Comparison of ENCODE assay signal across 10 cellular contexts in the genomic region with DNA sequence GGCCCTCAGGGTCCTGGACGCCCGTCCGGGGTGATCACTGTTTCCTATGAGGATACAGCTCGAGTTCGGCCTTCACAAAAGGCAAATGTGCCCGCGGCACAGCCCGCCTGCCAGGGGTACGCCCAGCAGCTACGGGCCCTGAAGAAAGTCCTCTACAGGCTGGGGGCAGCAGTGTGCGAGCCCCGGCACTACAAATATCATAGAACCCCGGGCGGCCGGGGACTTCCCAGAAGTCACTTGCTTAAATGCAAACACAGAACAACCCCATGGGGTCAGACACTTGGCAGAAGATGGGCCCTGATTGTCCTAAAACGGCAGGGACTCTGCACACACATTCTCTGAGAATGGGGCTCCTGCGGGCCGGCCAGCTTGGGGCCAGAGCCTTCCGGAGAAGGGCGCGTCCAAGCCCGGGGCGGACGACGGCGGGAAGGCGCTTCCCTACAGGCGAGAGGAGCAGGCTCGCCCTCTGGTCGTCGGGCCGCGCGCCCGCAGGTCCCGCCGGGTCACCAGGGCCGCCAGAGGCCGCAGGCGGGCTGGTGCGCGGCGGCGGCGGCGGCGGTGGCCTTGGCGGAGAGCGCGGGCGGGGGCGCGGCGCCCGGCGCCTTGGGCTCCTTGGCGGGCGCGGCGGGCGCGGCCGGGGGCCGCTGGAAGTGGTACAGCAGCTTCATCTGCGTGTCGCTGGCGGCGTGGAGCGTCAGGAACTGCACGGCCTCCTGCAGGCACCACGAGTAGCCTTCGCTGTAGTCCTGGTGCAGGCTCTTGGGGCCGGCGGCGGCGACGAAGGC. TPM values are rescaled to one million over a fixed set of nuclear protein-coding genes. Genes with fewer than 3 reads are reported as not detected.
A peak's percentile ranks its signal among the peaks of the same experiment; 100 is the strongest.
DNase-seq lines count a peak whose midpoint lies in the region; ATAC-seq, FAIRE-seq and TF ChIP-seq lines count a peak whose summit lies in the region.
"Had no signal": no experiment of that assay in that cellular context is flagged by ENCODE, and none has a peak within 500 bp of the region (broad histone marks: within the 10 kb centered on the region; RNA-seq: fewer than 3 reads in every experiment).

No MANE protein-coding gene starts in this region.

- WGBS in esophagus, 2 donors, result 4 to 7% methylated on average over 62 to 77 of the region's 77 CpGs
- 2 to 5% (median 3%) methylated on average over 45 to 77 of the region's 77 CpGs for WGBS in small intestine, 3 donors

- CTCF ChIA-PET in Calu3 (lab: Charles Lee), result no interaction called here

- H3K9me3 ChIP-seq in esophagus (ENCODE audit: control insufficient read depth in 2 of 2, insufficient read depth in 1 of 2, low read depth in 1 of 2, low read length in 1 of 2), result no peaks in the 10 kb centered on the region
- no peaks in the 10 kb centered on the region for H3K9me3 ChIP-seq in small intestine (ENCODE audit: control insufficient read depth, low read depth)

- no peaks in the 10 kb centered on the region for H3K4me1 Mint-ChIP-seq in Calu3 (ENCODE audit: low read depth, unreplicated experiment)

- H3K27me3 ChIP-seq in H7 (ENCODE audit: control insufficient read depth, insufficient read depth, low read length), result peaks cover 59% of the 10 kb centered on the region
- no peaks in the 10 kb centered on the region for H3K27me3 ChIP-seq in esophagus (ENCODE audit: control insufficient read depth in 1 of 2, insufficient read depth in 2 of 2, low read length in 2 of 2)
- peaks cover 0 to 6% of the 10 kb centered on the region in 2 donors for H3K27me3 ChIP-seq in small intestine (ENCODE audit: control insufficient read depth in 2 of 2, insufficient read depth in 2 of 2, low read length in 2 of 2)

- no peaks in the 10 kb centered on the region for H3K9me3 Mint-ChIP-seq in Calu3 (ENCODE audit: low read depth, unreplicated experiment)

- no peak for ATAC-seq in GM19324 (IDR thresholded peaks at IDR 0.05; ENCODE audit: low FRiP score, unreplicated experiment)

- TF ChIP-seq CTCF in Calu3 (IDR thresholded peaks at IDR 0.05; ENCODE audit: unreplicated experiment), result no peak

- peaks cover 12% of the 10 kb centered on the region for H3K27me3 Mint-ChIP-seq in Calu3 (ENCODE audit: unreplicated experiment)

- no peaks in the 10 kb centered on the region for H3K36me3 ChIP-seq in H7 (replicated peaks; ENCODE audit: control insufficient read depth, insufficient read depth, low read length)
- no peaks in the 10 kb centered on the region for H3K36me3 ChIP-seq in esophagus (ENCODE audit: control insufficient read depth in 2 of 2, insufficient read depth in 2 of 2, low read length in 1 of 2)
- no peaks in the 10 kb centered on the region for H3K36me3 ChIP-seq in small intestine (ENCODE audit: control insufficient read depth in 2 of 2, insufficient read depth in 2 of 2, low read length in 2 of 2)

- H3K4me1 ChIP-seq in esophagus (ENCODE audit: control insufficient read depth in 2 of 2, insufficient read depth in 2 of 2, low read length in 1 of 2) (peaks cover 35 to 61% of the 10 kb centered on the region in 2 donors), small intestine (ENCODE audit: control insufficient read depth in 2 of 2, insufficient read depth in 1 of 2, low read depth in 1 of 2, low read length in 1 of 2) (peaks cover 11 to 18% of the 10 kb centered on the region in 2 donors)

- no TSS peak for BruUV-seq in Calu3 (replicated peaks; lab: Mats Ljungman, UMichigan)

- H3K4me3 ChIP-seq in H7 (ENCODE audit: insufficient read depth, low read depth, low read length) (peak overlapping the region; percentile 29), esophagus (ENCODE audit: low read depth in 1 of 2, low read length in 2 of 2) (peak overlapping the region; percentile 44 to 45), small intestine (ENCODE audit: low read depth in 1 of 2, low read length in 2 of 2) (peak overlapping the region; percentile 14 to 42)

- H3K4me3 Mint-ChIP-seq in Calu3 (ENCODE audit: low read depth, unreplicated experiment), result no peak overlapping the region

- peak overlapping the region; percentile 26 to 47 for H3K27ac ChIP-seq in esophagus (ENCODE audit: low read depth in 2 of 2, low read length in 1 of 2)
- H3K27ac ChIP-seq in small intestine (ENCODE audit: low read depth in 1 of 2, low read length in 1 of 2), result no peak overlapping the region

- FAIRE-seq in small intestine (lab: Jason Lieb, UNC), result no peak

- H3K36me3 Mint-ChIP-seq in Calu3 (ENCODE audit: insufficient read depth, unreplicated experiment), result peaks cover 24% of the 10 kb centered on the region

- H3K27ac Mint-ChIP-seq in Calu3 (ENCODE audit: unreplicated experiment), result no peak overlapping the region

- intact Hi-C loops in Calu3 (cut with micrococcal nuclease; ENCODE audit: unreplicated experiment), result no loop called here

- DNase-seq in H7 (peak; percentile 93), small intestine (no peak), SHP77 (lab: John Stamatoyannopoulos, UW) (no peak), NCI-H524 (lab: John Stamatoyannopoulos, UW) (no peak), Calu3 (no peak)
- DNase-seq in activated CD4-positive, alpha-beta T cell treated with anti-CD3 and anti-CD28 coated beads, Interleukin-2, amount 50 U/mL, for 4 hours, result peak; percentile 50 to 52

RNA-seq across cellular contexts. Expression of a gene that starts 0.9 kb away (rescaled TPM):
- total RNA-seq in H7 (2014; rRNA removed; shearing (Covaris generic)), result 0.07 and 0.33 TPM in 2 replicates
- polyA plus RNA-seq in esophagus (1 to 10 TPM in 1 of 2 donors, under 1 TPM in 1; 0.71 to 1.5 TPM), small intestine (under 1 TPM in 1 of 3 donors, not detected in 2; 0.30 TPM)
- total RNA-seq in Calu3 (2022), result not detected in 2 replicates
- total RNA-seq: epithelial cell of proximal tubule, HT1080 had no signal

RNA-seq across cellular contexts. Expression of a gene that starts 2.8 kb away (rescaled TPM):
- 62.5 and 79.0 TPM in 2 replicates for total RNA-seq in H7 (2014; rRNA removed; shearing (Covaris generic))
- polyA plus RNA-seq in esophagus, result 10 to 100 TPM; 10.1 to 15.4 TPM
- 10 to 100 TPM; 14.8 to 21.7 (median 18.9) TPM for polyA plus RNA-seq in small intestine
- total RNA-seq in Calu3 (2022), result 24.4 and 24.7 TPM in 2 replicates

RNA-seq across cellular contexts. Expression of a gene that starts 27.0 kb away (rescaled TPM):
- 0.07 and 0.55 TPM in 2 replicates for total RNA-seq in H7 (2014; rRNA removed; shearing (Covaris generic))
- polyA plus RNA-seq in esophagus (10 to 100 TPM; 34.1 to 57.5 TPM), small intestine (100 to 1,000 TPM; 164 to 398 (median 333) TPM)
- total RNA-seq in Calu3 (2022), result 24.4 and 33.4 TPM in 2 replicates

RNA-seq across cellular contexts. Expression of a gene that starts 53.1 kb away (rescaled TPM):
- total RNA-seq in H7 (2014; rRNA removed; shearing (Covaris generic)), result 0.24 and 0.37 TPM in 2 replicates
- polyA plus RNA-seq in esophagus, result 10 to 100 TPM; 19.2 to 88.7 TPM
- 1 to 10 TPM in 2 of 3 donors, under 1 TPM in 1; 0.22 to 1.1 (median 1.1) TPM for polyA plus RNA-seq in small intestine
- total RNA-seq in Calu3 (2022), result 3.1 and 4.1 TPM in 2 replicates

RNA-seq across cellular contexts. Expression of a gene that starts 57.4 kb away (rescaled TPM):
- 62.9 and 83.5 TPM in 2 replicates for total RNA-seq in H7 (2014; rRNA removed; shearing (Covaris generic))
- polyA plus RNA-seq in esophagus, result 10 to 100 TPM; 12.2 to 16.3 TPM
- 10 to 100 TPM; 28.9 to 48.1 (median 46.3) TPM for polyA plus RNA-seq in small intestine
- 31.0 and 51.5 TPM in 2 replicates for total RNA-seq in Calu3 (2022)

Comparison
In these comparisons a context has a peak if more than half of its experiments do, and no peak if none do; other contexts are left out.
1. DNase-seq: peak in H7 (single experiment) and activated CD4-positive, alpha-beta T cell treated with anti-CD3 and anti-CD28 coated beads, Interleukin-2, amount 50 U/mL, for 4 hours (2 of 2); none in small intestine (single experiment), SHP77 (0 of 2), NCI-H524 (0 of 2) and Calu3 (single experiment).
2. H3K27ac ChIP-seq: peak in esophagus (2 of 2); none in small intestine (0 of 2).
3. RNA of a gene that starts 27.0 kb away (total RNA-seq): 24.4 to 33.4 TPM in Calu3; 0.07 to 0.55 TPM in H7; every median in the first group is over 10 times any median in the second.
4. Peak in every context shown above with its lines, with median percentiles within 50 percentile points of each other: H3K4me3 ChIP-seq.